Comparison of ENCODE assay signal across 28 cellular contexts in the genomic region with DNA sequence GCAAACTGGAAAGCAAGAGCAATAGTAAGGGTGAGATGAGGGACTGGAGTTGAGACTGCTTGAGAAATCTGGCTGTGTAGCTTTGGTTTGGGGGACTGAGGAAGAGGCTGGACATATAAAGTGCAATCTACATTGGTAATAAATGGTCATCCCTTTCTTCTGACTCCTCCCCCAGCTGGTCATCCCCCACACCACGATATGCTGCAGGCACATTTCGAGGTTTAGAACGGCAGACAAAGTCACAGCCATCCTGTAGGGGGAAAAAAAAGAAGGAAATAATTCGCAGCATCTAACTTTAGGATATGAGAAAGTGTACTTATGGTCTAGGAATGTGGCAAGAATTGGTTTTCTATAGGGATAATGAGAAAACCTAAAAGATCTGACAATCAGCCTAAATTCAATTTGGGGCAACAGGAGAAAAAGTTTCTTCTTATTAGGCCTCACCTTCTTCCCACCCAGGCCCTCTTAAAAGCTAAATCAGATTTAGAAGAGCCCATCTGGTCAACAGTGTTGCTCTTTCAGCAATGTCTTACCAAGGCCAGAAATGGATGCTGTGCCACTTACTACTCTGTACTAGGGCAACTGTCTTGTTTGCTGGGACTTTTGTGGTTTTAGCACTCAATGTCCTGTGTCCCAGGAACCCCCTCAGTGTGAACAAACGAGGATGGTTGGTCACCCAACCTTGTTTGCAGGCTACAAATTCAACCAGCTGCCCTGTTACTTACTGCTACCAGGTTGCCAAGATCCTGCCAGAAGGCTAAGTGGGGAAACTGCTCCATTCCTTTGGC. TPM values are rescaled to one million over a fixed set of nuclear protein-coding genes. Genes with fewer than 3 reads are reported as not detected.
A peak's percentile ranks its signal among the peaks of the same experiment; 100 is the strongest.
DNase-seq lines count a peak whose midpoint lies in the region; ATAC-seq and TF ChIP-seq lines count a peak whose summit lies in the region.
"Had no signal": no experiment of that assay in that cellular context is flagged by ENCODE, and none has a peak within 500 bp of the region (broad histone marks: within the 10 kb centered on the region; RNA-seq: fewer than 3 reads in every experiment).

No MANE protein-coding gene starts in this region.

- POLR2A ChIA-PET in MCF 10A (lab: Yijun Ruan, JAX), result interaction anchor here (0.5 to 0.6 kb wide), 2 partner anchors 564 to 732 kb away, joined by 3 read pairs; no protein-coding TSS in a partner anchor

- H3K23ac ChIP-seq in neuronal stem cell (ENCODE audit: low read depth, low read length, poor library complexity), result no peak overlapping the region

- DNase-seq in MCF 10A (ENCODE audit: unreplicated experiment) (no peak), breast epithelium (ENCODE audit: low spot score in 2 of 2) (no peak), T-helper 17 cell (no peak), foreskin melanocyte (peak; percentile 70), NCI-H1417 treated with DMSO at 0.1 percent for 48 hours (lab: John Stamatoyannopoulos, UW) (no peak), neuronal stem cell (ENCODE audit: low spot score) (no peak), cerebellum (ENCODE audit: low spot score) (no peak)
- DNase-seq in stimulated activated naive B cell treated with anti-CD40 and anti-IgM and Interleukin-4, amounts not matched to agents 10 μg/mL and 1 μg/mL and 100 μg/mL, for 72 hours, result no peak
- DNase-seq: activated CD4-positive, alpha-beta T cell treated with anti-CD3 and anti-CD28 coated beads, Interleukin-2, amount 50 U/mL, for 4 hours; activated naive CD4-positive, alpha-beta T cell treated with Interleukin-2 at 50 U/mL for 16 hours; cerebellar nuclear complex; erythroblast; foreskin fibroblast; heart right ventricle; left colon; NCI-H1092 treated with DMSO at 0.1 percent for 48 hours; NCI-H1930; NCI-H2227 treated with DMSO at 0.1 percent for 48 hours; NCI-H748 treated with DMSO at 0.1 percent for 48 hours; RPMI8226; SK-N-SH; stimulated activated CD4-positive, alpha-beta T cell treated with anti-CD3 and anti-CD28 coated beads, Interleukin-4, amount 100 ng/mL, for 24 hours; stimulated activated naive CD8-positive, alpha-beta T cell treated with anti-CD3 and anti-CD28 coated beads, Interleukin-15, amount 100 ng/mL, for 72 hours; tibial artery had no signal

- no TSS peak for BruUV-seq in MCF 10A (replicated peaks; lab: Mats Ljungman, UMichigan)

- no peak overlapping the region for H2BK15ac ChIP-seq in neuronal stem cell (ENCODE audit: low read length)

- no peak overlapping the region for H2BK12ac ChIP-seq in neuronal stem cell (ENCODE audit: low read length)

- H3K4me1 Mint-ChIP-seq in MCF 10A (ENCODE audit: insufficient read depth, unreplicated experiment), result peaks cover 2% of the 10 kb centered on the region
- H3K4me1 Mint-ChIP-seq in T-helper 17 cell, result peaks cover 19% of the 10 kb centered on the region
- peaks cover 19 to 33% of the 10 kb centered on the region in 2 donors for H3K4me1 Mint-ChIP-seq in stimulated activated naive B cell treated with anti-CD40 and anti-IgM and Interleukin-4, amounts not matched to agents 10 μg/mL and 1 μg/mL and 100 μg/mL, for 72 hours

- no peak for TF ChIP-seq POLR2A in breast epithelium (IDR thresholded peaks at IDR 0.05)

- H3K4me3 ChIP-seq in breast epithelium (no peak overlapping the region), neuronal stem cell (ENCODE audit: low read length in 2 of 2) (no peak overlapping the region)
- H3K4me3 ChIP-seq: BLaER1 treated with 17β-estradiol and CSF1 and Interleukin-3, amounts not matched to agents 10 nM and 100 nM; heart right ventricle; right atrium auricular region; tibial artery had no signal

- H3K79me1 ChIP-seq in neuronal stem cell (ENCODE audit: low read depth, low read length), result no peaks in the 10 kb centered on the region

- no peak overlapping the region for H3K27ac ChIP-seq in breast epithelium
- no peak overlapping the region for H3K27ac ChIP-seq in neuronal stem cell (replicated peaks; ENCODE audit: low read length)
- H3K27ac ChIP-seq: BLaER1 treated with 17β-estradiol and CSF1 and Interleukin-3, amounts not matched to agents 10 nM and 100 nM; heart right ventricle; right atrium auricular region; tibial artery; VCaP had no signal

- no peak overlapping the region for H2AK5ac ChIP-seq in neuronal stem cell (ENCODE audit: low read depth, low read length)

- H4K8ac ChIP-seq in neuronal stem cell (ENCODE audit: low read depth, low read length), result no peak overlapping the region

- no peak overlapping the region for H3K18ac ChIP-seq in neuronal stem cell (ENCODE audit: low read length)

- no peak overlapping the region for H3K9ac ChIP-seq in neuronal stem cell (ENCODE audit: low read depth, low read length, poor library complexity)
- H3K9ac ChIP-seq: SK-N-SH had no signal

- CTCF ChIA-PET in MCF 10A (lab: Yijun Ruan, JAX), result interaction anchor here (0.5 to 1.2 kb wide), 3 partner anchors 27 to 1069 kb away, joined by 3 to 4 read pairs (median 3); a partner anchor contains a TSS

- H2BK120ac ChIP-seq in neuronal stem cell (ENCODE audit: low read depth, low read length), result no peak overlapping the region

- no peaks in the 10 kb centered on the region for H3K4me1 ChIP-seq in breast epithelium
- H3K4me1 ChIP-seq in neuronal stem cell (ENCODE audit: control insufficient read depth in 2 of 2, insufficient read depth in 1 of 2, low read depth in 1 of 2, low read length in 2 of 2), result no peaks in the 10 kb centered on the region
- H3K4me1 ChIP-seq: right atrium auricular region had no signal

- H3K9me3 ChIP-seq in breast epithelium (no peaks in the 10 kb centered on the region), T-helper 17 cell (ENCODE audit: control insufficient read depth, low read length, poor library complexity, severe bottlenecking) (no peaks in the 10 kb centered on the region), neuronal stem cell (replicated peaks in 1 of 2; ENCODE audit: control insufficient read depth in 2 of 2, insufficient read depth in 1 of 2, low read depth in 1 of 2, low read length in 2 of 2) (no peaks in the 10 kb centered on the region)
- H3K9me3 ChIP-seq: BLaER1 treated with 17β-estradiol and CSF1 and Interleukin-3, amounts not matched to agents 10 nM and 100 nM; heart right ventricle; right atrium auricular region; SK-N-SH; tibial artery had no signal

- WGBS in neuronal stem cell (ENCODE audit: extremely low coverage in 2 of 2, insufficient read length in 2 of 2, insufficient replicate concordance in 1 of 2), 2 donors, result no CpG with 5 or more reads among the region's 5 CpGs

- peaks cover 11% of the 10 kb centered on the region for H3K36me3 ChIP-seq in breast epithelium
- peaks cover 29 to 80% of the 10 kb centered on the region in 2 donors for H3K36me3 ChIP-seq in neuronal stem cell (replicated peaks in 1 of 2; ENCODE audit: control insufficient read depth in 2 of 2, insufficient read depth in 2 of 2, low read length in 2 of 2)

- intact Hi-C loops in MCF 10A (cut with micrococcal nuclease), result no loop called here
- intact Hi-C loops in breast epithelium (cut with DNase I; ENCODE audit: low total_unique reads), result no loop called here

- no peak overlapping the region for H2BK5ac ChIP-seq in neuronal stem cell (ENCODE audit: low read length)

- no peaks in the 10 kb centered on the region for H3K27me3 ChIP-seq in breast epithelium
- no peaks in the 10 kb centered on the region for H3K27me3 ChIP-seq in neuronal stem cell (ENCODE audit: control insufficient read depth in 3 of 3, insufficient read depth in 3 of 3, low read depth in 1 of 3, low read length in 3 of 3)
- H3K27me3 ChIP-seq: BLaER1 treated with 17β-estradiol and CSF1 and Interleukin-3, amounts not matched to agents 10 nM and 100 nM; heart right ventricle; right atrium auricular region; tibial artery had no signal

- no peak for ATAC-seq in T-helper 17 cell
- no peak for ATAC-seq in stimulated activated naive B cell treated with anti-CD40 and anti-IgM and Interleukin-4, amounts not matched to agents 10 μg/mL and 1 μg/mL and 100 μg/mL, for 72 hours (replicated peaks)
- ATAC-seq: heart right ventricle; left colon; stimulated activated naive CD8-positive, alpha-beta T cell treated with anti-CD3 and anti-CD28 coated beads, Interleukin-15, amount 100 ng/mL, for 72 hours had no signal

- H4K91ac ChIP-seq in neuronal stem cell (ENCODE audit: low read depth, low read length, poor library complexity), result no peak overlapping the region

- H3K4ac ChIP-seq in neuronal stem cell (ENCODE audit: low read length), result no peak overlapping the region

- peaks cover 59% of the 10 kb centered on the region for H3K36me3 Mint-ChIP-seq in MCF 10A (ENCODE audit: insufficient read depth, unreplicated experiment)
- peaks cover 3% of the 10 kb centered on the region for H3K36me3 Mint-ChIP-seq in T-helper 17 cell (ENCODE audit: low read depth)
- H3K36me3 Mint-ChIP-seq in stimulated activated naive B cell treated with anti-CD40 and anti-IgM and Interleukin-4, amounts not matched to agents 10 μg/mL and 1 μg/mL and 100 μg/mL, for 72 hours, result peaks cover 42 to 47% of the 10 kb centered on the region in 2 donors

- H3K27me3 Mint-ChIP-seq in MCF 10A (ENCODE audit: insufficient read depth, unreplicated experiment) (no peaks in the 10 kb centered on the region), T-helper 17 cell (no peaks in the 10 kb centered on the region)
- H3K27me3 Mint-ChIP-seq in stimulated activated naive B cell treated with anti-CD40 and anti-IgM and Interleukin-4, amounts not matched to agents 10 μg/mL and 1 μg/mL and 100 μg/mL, for 72 hours, result no peaks in the 10 kb centered on the region
- H3K27me3 Mint-ChIP-seq: stimulated activated naive CD8-positive, alpha-beta T cell treated with anti-CD3 and anti-CD28 coated beads, Interleukin-15, amount 100 ng/mL, for 72 hours had no signal

- H3K14ac ChIP-seq in neuronal stem cell (ENCODE audit: low read length), result no peak overlapping the region

- no peak overlapping the region for H3K4me2 ChIP-seq in neuronal stem cell (ENCODE audit: insufficient read depth, low read length, poor library complexity, severe bottlenecking)
- H3K4me2 ChIP-seq: BLaER1 treated with 17β-estradiol and CSF1 and Interleukin-3, amounts not matched to agents 10 nM and 100 nM; SK-N-SH had no signal

- no peaks in the 10 kb centered on the region for H3K9me3 Mint-ChIP-seq in MCF 10A (ENCODE audit: unreplicated experiment)
- H3K9me3 Mint-ChIP-seq in stimulated activated naive B cell treated with anti-CD40 and anti-IgM and Interleukin-4, amounts not matched to agents 10 μg/mL and 1 μg/mL and 100 μg/mL, for 72 hours, result no peaks in the 10 kb centered on the region
- H3K9me3 Mint-ChIP-seq: stimulated activated naive CD8-positive, alpha-beta T cell treated with anti-CD3 and anti-CD28 coated beads, Interleukin-15, amount 100 ng/mL, for 72 hours; T-helper 2 cell treated with Interferon-gamma antibody and Interleukin-4, amounts not matched to agents 5 μg/mL and 100 μg/mL, for 36 hours had no signal

- H2AFZ ChIP-seq in neuronal stem cell (ENCODE audit: low read length), result no peak overlapping the region

- H3K27ac Mint-ChIP-seq in MCF 10A (ENCODE audit: low read depth, unreplicated experiment) (peak overlapping the region; percentile 37), T-helper 17 cell (peak overlapping the region; percentile 34)
- peak overlapping the region; percentile 25 for H3K27ac Mint-ChIP-seq in stimulated activated naive B cell treated with anti-CD40 and anti-IgM and Interleukin-4, amounts not matched to agents 10 μg/mL and 1 μg/mL and 100 μg/mL, for 72 hours
- H3K27ac Mint-ChIP-seq: stimulated activated naive CD8-positive, alpha-beta T cell treated with anti-CD3 and anti-CD28 coated beads, Interleukin-15, amount 100 ng/mL, for 72 hours; T-helper 2 cell treated with Interferon-gamma antibody and Interleukin-4, amounts not matched to agents 5 μg/mL and 100 μg/mL, for 36 hours had no signal

- H3K4me3 Mint-ChIP-seq in MCF 10A (ENCODE audit: unreplicated experiment) (no peak overlapping the region), T-helper 17 cell (no peak overlapping the region)
- H3K4me3 Mint-ChIP-seq in stimulated activated naive B cell treated with anti-CD40 and anti-IgM and Interleukin-4, amounts not matched to agents 10 μg/mL and 1 μg/mL and 100 μg/mL, for 72 hours, result no peak overlapping the region
- H3K4me3 Mint-ChIP-seq: stimulated activated naive CD8-positive, alpha-beta T cell treated with anti-CD3 and anti-CD28 coated beads, Interleukin-15, amount 100 ng/mL, for 72 hours; T-helper 2 cell treated with Interferon-gamma antibody and Interleukin-4, amounts not matched to agents 5 μg/mL and 100 μg/mL, for 36 hours had no signal

- TF ChIP-seq CTCF in MCF 10A (IDR thresholded peaks at IDR 0.05; ENCODE audit: unreplicated experiment), result no peak
- no peak for TF ChIP-seq CTCF in breast epithelium (IDR thresholded peaks at IDR 0.05)

RNA-seq across cellular contexts. Expression of a gene that starts 7.6 kb away (rescaled TPM):
- total RNA-seq in MCF 10A (2022), result 130 and 159 TPM in 2 replicates
- 100 to 1,000 TPM; 118 to 149 (median 138) TPM for total RNA-seq in breast epithelium
- total RNA-seq in T-helper 17 cell, result 100 to 1,000 TPM; 185 to 188 TPM
- polyA plus RNA-seq in neuronal stem cell (2013, experiment 1 of 2), result 91.4 TPM
- 95.0 TPM for polyA plus RNA-seq in neuronal stem cell (2013, experiment 2 of 2)
- total RNA-seq in cerebellum, result 60.3 TPM

RNA-seq across cellular contexts. Expression of a gene that starts 27.6 kb away (rescaled TPM):
- 23.0 TPM in 2 replicates for total RNA-seq in MCF 10A (2022)
- total RNA-seq in breast epithelium, result 10 to 100 TPM; 39.2 to 45.9 (median 40.5) TPM
- 10 to 100 TPM; 52.7 to 54.1 TPM for total RNA-seq in T-helper 17 cell
- polyA plus RNA-seq in neuronal stem cell (2013, experiment 1 of 2), result 89.4 TPM
- 89.7 TPM for polyA plus RNA-seq in neuronal stem cell (2013, experiment 2 of 2)
- 42.8 TPM for total RNA-seq in cerebellum

RNA-seq across cellular contexts. Expression of a gene that starts 47.5 kb away (rescaled TPM):
- total RNA-seq in MCF 10A (2022) (1.7 and 1.9 TPM in 2 replicates), breast epithelium (1 to 10 TPM; 2.0 to 3.9 (median 3.8) TPM), T-helper 17 cell (10 to 100 TPM in 1 of 2 donors, 1 to 10 TPM in 1; 9.9 to 22.2 TPM), cerebellum (10.5 TPM)
- polyA plus RNA-seq in neuronal stem cell (2013, experiment 1 of 2), result 5.0 TPM
- polyA plus RNA-seq in neuronal stem cell (2013, experiment 2 of 2), result 4.3 TPM
